Comparison of ENCODE assay signal across 2 cellular contexts in the genomic region with DNA sequence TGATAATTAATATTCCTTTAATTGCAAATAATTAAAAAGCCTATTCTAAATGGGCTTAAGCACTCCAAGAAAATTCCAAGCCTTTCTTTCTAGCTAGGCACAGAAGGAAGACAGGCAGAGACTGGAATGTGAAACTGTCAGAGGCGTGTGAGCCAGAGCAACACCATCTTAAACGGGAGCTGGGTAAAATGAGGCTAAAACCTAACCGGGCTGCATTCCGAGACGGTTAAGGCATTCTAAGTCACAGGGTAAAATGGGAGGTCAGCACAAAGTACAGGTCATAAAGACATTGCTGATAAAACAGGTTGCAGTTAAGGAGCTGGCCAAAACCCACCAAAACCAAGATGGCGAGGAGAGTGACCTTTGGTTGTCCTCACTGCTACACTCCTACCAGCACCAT.
TF ChIP-seq lines count a peak whose summit lies in the region.

No MANE protein-coding gene starts in this region.

TF ChIP-seq in H1, 55 proteins besides CTCF, POLR2A, EP300 and RAD21:
- no peak for TF ChIP-seq TEAD4 (IDR thresholded peaks at IDR 0.05; ENCODE audit: low read depth, low read length)
- no peak for TF ChIP-seq HDAC6 (IDR thresholded peaks at IDR 0.05; ENCODE audit: low read depth, low read length)
- no peak for TF ChIP-seq CHD1 (IDR thresholded peaks at IDR 0.05; ENCODE audit: low read depth, low read length)
- TF ChIP-seq GABPA (IDR thresholded peaks at IDR 0.05; ENCODE audit: borderline replicate concordance, insufficient read depth, low read length) = no peak
- no peak for TF ChIP-seq RFX5 (IDR thresholded peaks at IDR 0.05; ENCODE audit: borderline replicate concordance, low read depth, low read length)
- TF ChIP-seq, protein P1, sequence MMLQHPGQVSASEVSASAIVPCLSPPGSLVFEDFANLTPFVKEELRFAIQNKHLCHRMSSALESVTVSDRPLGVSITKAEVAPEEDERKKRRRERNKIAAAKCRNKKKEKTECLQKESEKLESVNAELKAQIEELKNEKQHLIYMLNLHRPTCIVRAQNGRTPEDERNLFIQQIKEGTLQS (IDR thresholded peaks at IDR 0.05; ENCODE audit: insufficient read depth, low read depth, low read length) = no peak
- TF ChIP-seq, protein P2, sequence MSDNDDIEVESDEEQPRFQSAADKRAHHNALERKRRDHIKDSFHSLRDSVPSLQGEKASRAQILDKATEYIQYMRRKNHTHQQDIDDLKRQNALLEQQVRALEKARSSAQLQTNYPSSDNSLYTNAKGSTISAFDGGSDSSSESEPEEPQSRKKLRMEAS (IDR thresholded peaks at IDR 0.05) = no peak
- TF ChIP-seq CBX5 (IDR thresholded peaks at IDR 0.05; ENCODE audit: low read depth, low read length) = no peak
- TF ChIP-seq GTF2F1 (IDR thresholded peaks at IDR 0.05; ENCODE audit: borderline replicate concordance, low read depth, low read length) = no peak
- TF ChIP-seq SAP30 (IDR thresholded peaks at IDR 0.05; ENCODE audit: insufficient read depth, insufficient replicate concordance, low read length) = no peak
- TF ChIP-seq TAF7 (optimal IDR thresholded peaks at IDR 0.05; ENCODE audit: borderline replicate concordance, low read depth, low read length) = no peak
- no peak for TF ChIP-seq USF2 (IDR thresholded peaks at IDR 0.05; ENCODE audit: low read length)
- no peak for TF ChIP-seq SP2 (IDR thresholded peaks at IDR 0.05; ENCODE audit: low read length)
- no peak for TF ChIP-seq ATF2 (IDR thresholded peaks at IDR 0.05; ENCODE audit: low read length)
- no peak for TF ChIP-seq RXRA (IDR thresholded peaks at IDR 0.05; ENCODE audit: insufficient read depth, low read depth, low read length)
- TF ChIP-seq SIX5 (IDR thresholded peaks at IDR 0.05; ENCODE audit: low read depth, low read length) = no peak
- TF ChIP-seq SP4 (IDR thresholded peaks at IDR 0.05; ENCODE audit: low read length) = no peak

TF ChIP-seq in SK-N-SH, 30 proteins besides CTCF, POLR2A, EP300 and RAD21:
- TF ChIP-seq YY1 (IDR thresholded peaks at IDR 0.05; ENCODE audit: low read depth) = no peak
